ENCODE assay signal across 1 cellular context in genomic region chr20:50296450-50297375, GRCh38.
A peak's percentile ranks its signal among the peaks of the same experiment; 100 is the strongest.
TF ChIP-seq lines count a peak whose summit lies in the region.

No MANE protein-coding gene starts in this region.

TF ChIP-seq in HepG2, 621 proteins besides CTCF, POLR2A, EP300 and RAD21 (continued from another document and continues in another):
- TF ChIP-seq ZBTB20 (CRISPR knock-in tag; IDR thresholded peaks at IDR 0.05; ENCODE audit: borderline replicate concordance, low read depth) (no peak), SCMH1 (CRISPR knock-in tag; IDR thresholded peaks at IDR 0.05; ENCODE audit: borderline replicate concordance) (no peak), THAP11 (CRISPR knock-in tag; IDR thresholded peaks at IDR 0.05) (peak; percentile 32; the same call in 1 of the 2 replicates), ZKSCAN1 (IDR thresholded peaks at IDR 0.05; ENCODE audit: low read length) (peak; percentile 41; the same call in 1 of the 2 replicates), POGZ (CRISPR knock-in tag; IDR thresholded peaks at IDR 0.05) (peak; percentile 27; the same call in 1 of the 2 replicates), FOSL2 (CRISPR knock-in tag; IDR thresholded peaks at IDR 0.05) (peak; percentile 15; the same call in 1 of the 2 replicates), ZNF484 (CRISPR knock-in tag; IDR thresholded peaks at IDR 0.05; ENCODE audit: borderline replicate concordance, low read depth) (no peak), ZNF362 (CRISPR knock-in tag; IDR thresholded peaks at IDR 0.05; ENCODE audit: borderline replicate concordance) (0 out of 2 replicates have a peak, but pooled peaks have one; percentile 19), CHD4 (IDR thresholded peaks at IDR 0.05; ENCODE audit: borderline replicate concordance, low read length) (no peak; the same call in 1 of the 2 replicates), HNF4G (IDR thresholded peaks at IDR 0.05; ENCODE audit: borderline replicate concordance, low read depth, low read length) (0 out of 2 replicates have a peak, but pooled peaks have one; percentile 7), HNF4G (CRISPR knock-in tag; IDR thresholded peaks at IDR 0.05; ENCODE audit: borderline replicate concordance, low read depth) (no peak), ZNF260 (CRISPR knock-in tag; IDR thresholded peaks at IDR 0.05; ENCODE audit: borderline replicate concordance, low read depth) (no peak), RCOR2 (CRISPR knock-in tag; IDR thresholded peaks at IDR 0.05) (peak; percentile 26; the same call in 1 of the 2 replicates), SRSF9 (IDR thresholded peaks at IDR 0.05; ENCODE audit: borderline replicate concordance, insufficient read depth, low read depth, low read length, poor library complexity, severe bottlenecking) (no peak), SAFB2 (CRISPR knock-in tag; IDR thresholded peaks at IDR 0.05; ENCODE audit: borderline replicate concordance, low read depth) (0 out of 2 replicates have a peak, but pooled peaks have one; percentile 14), ZIK1 (CRISPR knock-in tag; IDR thresholded peaks at IDR 0.05; ENCODE audit: borderline replicate concordance, low read depth) (no peak), HDAC2 (CRISPR knock-in tag; IDR thresholded peaks at IDR 0.05) (peak; percentile 20; the same call in 1 of the 2 replicates), MYNN (CRISPR knock-in tag; IDR thresholded peaks at IDR 0.05; ENCODE audit: low read depth) (no peak), ZBTB7A (CRISPR knock-in tag; IDR thresholded peaks at IDR 0.05) (peak; percentile 90), YY1 (IDR thresholded peaks at IDR 0.05; ENCODE audit: insufficient read depth, insufficient replicate concordance, low read depth, low read length) (peak; percentile 58), HMG20B (CRISPR knock-in tag; conservative IDR thresholded peaks at IDR 0.05) (0 out of 2 replicates have a peak, but pooled peaks have one; percentile 16), ADNP (CRISPR knock-in tag; IDR thresholded peaks at IDR 0.05) (0 out of 2 replicates have a peak, but pooled peaks have one; percentile 52), ZNF790 (CRISPR knock-in tag; IDR thresholded peaks at IDR 0.05; ENCODE audit: borderline replicate concordance) (no peak), ESRRA (CRISPR knock-in tag; IDR thresholded peaks at IDR 0.05; ENCODE audit: low read depth) (peak; percentile 67; the same call in 1 of the 2 replicates), NRL (CRISPR knock-in tag; IDR thresholded peaks at IDR 0.05; ENCODE audit: borderline replicate concordance) (peak; percentile 44; the same call in 1 of the 2 replicates), TAF15 (IDR thresholded peaks at IDR 0.05; ENCODE audit: low read depth, low read length, poor library complexity, severe bottlenecking) (no peak), HNF4A (CRISPR knock-in tag; IDR thresholded peaks at IDR 0.05) (peak; percentile 76; the same call in 1 of the 2 replicates), ZNF510 (CRISPR knock-in tag; IDR thresholded peaks at IDR 0.05; ENCODE audit: low read depth) (no peak), ZFX (CRISPR knock-in tag; IDR thresholded peaks at IDR 0.05; ENCODE audit: low read depth) (peak; percentile 80), ZNF431 (CRISPR knock-in tag; IDR thresholded peaks at IDR 0.05; ENCODE audit: borderline replicate concordance, low read depth) (no peak), ARNTL (CRISPR knock-in tag; IDR thresholded peaks at IDR 0.05) (0 out of 2 replicates have a peak, but pooled peaks have one; percentile 41), ZNF235 (CRISPR knock-in tag; IDR thresholded peaks at IDR 0.05; ENCODE audit: borderline replicate concordance) (no peak), WIZ (CRISPR knock-in tag; IDR thresholded peaks at IDR 0.05) (peak; percentile 59; the same call in 1 of the 2 replicates), PPARG (CRISPR knock-in tag; conservative IDR thresholded peaks at IDR 0.05) (0 out of 2 replicates have a peak, but pooled peaks have one; percentile 10), RARA (CRISPR knock-in tag; IDR thresholded peaks at IDR 0.05) (peak; percentile 26; the same call in 1 of the 2 replicates), ZFY (CRISPR knock-in tag; IDR thresholded peaks at IDR 0.05) (peak; percentile 52), KAT8 (CRISPR knock-in tag; IDR thresholded peaks at IDR 0.05) (peak; percentile 17; the same call in 1 of the 2 replicates), MZF1 (CRISPR knock-in tag; IDR thresholded peaks at IDR 0.05; ENCODE audit: borderline replicate concordance) (no peak), HMG20A (CRISPR knock-in tag; IDR thresholded peaks at IDR 0.05; ENCODE audit: borderline replicate concordance) (no peak), ZNF567 (CRISPR knock-in tag; IDR thresholded peaks at IDR 0.05; ENCODE audit: borderline replicate concordance) (no peak), NR1H2 (CRISPR knock-in tag; IDR thresholded peaks at IDR 0.05; ENCODE audit: borderline replicate concordance, low read depth) (no peak), ERF (CRISPR knock-in tag; IDR thresholded peaks at IDR 0.05) (peak; percentile 54; the same call in 1 of the 2 replicates), ZNF644 (CRISPR knock-in tag; IDR thresholded peaks at IDR 0.05; ENCODE audit: low read depth) (0 out of 2 replicates have a peak, but pooled peaks have one; percentile 52), SIX1 (CRISPR knock-in tag; IDR thresholded peaks at IDR 0.05; ENCODE audit: borderline replicate concordance) (no peak), NR2F1 (CRISPR knock-in tag; IDR thresholded peaks at IDR 0.05) (peak; percentile 28 to 43; a peak in 1 of 4 replicates), SMYD3 (CRISPR knock-in tag; IDR thresholded peaks at IDR 0.05) (no peak), THYN1 (CRISPR knock-in tag; IDR thresholded peaks at IDR 0.05; ENCODE audit: borderline replicate concordance, low read depth) (no peak), IRF9 (CRISPR knock-in tag; IDR thresholded peaks at IDR 0.05; ENCODE audit: borderline replicate concordance) (peak; percentile 43), KDM1A (CRISPR knock-in tag; IDR thresholded peaks at IDR 0.05) (peak; percentile 82; the same call in 1 of the 2 replicates), CREM (IDR thresholded peaks at IDR 0.05) (peak; percentile 42; the same call in 1 of the 2 replicates), CREM (CRISPR knock-in tag; IDR thresholded peaks at IDR 0.05) (no peak), SAP130 (CRISPR knock-in tag; IDR thresholded peaks at IDR 0.05; ENCODE audit: low read depth) (peak; percentile 32), ZKSCAN5 (CRISPR knock-in tag; IDR thresholded peaks at IDR 0.05) (no peak), BCL3 (CRISPR knock-in tag; IDR thresholded peaks at IDR 0.05) (no peak), TEAD3 (CRISPR knock-in tag; optimal IDR thresholded peaks at IDR 0.05; ENCODE audit: borderline replicate concordance) (no peak), ZNF777 (CRISPR knock-in tag; IDR thresholded peaks at IDR 0.05) (peak; percentile 89)
- TF ChIP-seq, protein P1, sequence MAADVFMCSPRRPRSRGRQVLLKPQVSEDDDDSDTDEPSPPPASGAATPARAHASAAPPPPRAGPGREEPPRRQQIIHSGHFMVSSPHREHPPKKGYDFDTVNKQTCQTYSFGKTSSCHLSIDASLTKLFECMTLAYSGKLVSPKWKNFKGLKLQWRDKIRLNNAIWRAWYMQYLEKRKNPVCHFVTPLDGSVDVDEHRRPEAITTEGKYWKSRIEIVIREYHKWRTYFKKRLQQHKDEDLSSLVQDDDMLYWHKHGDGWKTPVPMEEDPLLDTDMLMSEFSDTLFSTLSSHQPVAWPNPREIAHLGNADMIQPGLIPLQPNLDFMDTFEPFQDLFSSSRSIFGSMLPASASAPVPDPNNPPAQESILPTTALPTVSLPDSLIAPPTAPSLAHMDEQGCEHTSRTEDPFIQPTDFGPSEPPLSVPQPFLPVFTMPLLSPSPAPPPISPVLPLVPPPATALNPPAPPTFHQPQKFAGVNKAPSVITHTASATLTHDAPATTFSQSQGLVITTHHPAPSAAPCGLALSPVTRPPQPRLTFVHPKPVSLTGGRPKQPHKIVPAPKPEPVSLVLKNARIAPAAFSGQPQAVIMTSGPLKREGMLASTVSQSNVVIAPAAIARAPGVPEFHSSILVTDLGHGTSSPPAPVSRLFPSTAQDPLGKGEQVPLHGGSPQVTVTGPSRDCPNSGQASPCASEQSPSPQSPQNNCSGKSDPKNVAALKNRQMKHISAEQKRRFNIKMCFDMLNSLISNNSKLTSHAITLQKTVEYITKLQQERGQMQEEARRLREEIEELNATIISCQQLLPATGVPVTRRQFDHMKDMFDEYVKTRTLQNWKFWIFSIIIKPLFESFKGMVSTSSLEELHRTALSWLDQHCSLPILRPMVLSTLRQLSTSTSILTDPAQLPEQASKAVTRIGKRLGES (CRISPR knock-in tag; IDR thresholded peaks at IDR 0.05; ENCODE audit: borderline replicate concordance): no peak
- TF ChIP-seq, protein P2, sequence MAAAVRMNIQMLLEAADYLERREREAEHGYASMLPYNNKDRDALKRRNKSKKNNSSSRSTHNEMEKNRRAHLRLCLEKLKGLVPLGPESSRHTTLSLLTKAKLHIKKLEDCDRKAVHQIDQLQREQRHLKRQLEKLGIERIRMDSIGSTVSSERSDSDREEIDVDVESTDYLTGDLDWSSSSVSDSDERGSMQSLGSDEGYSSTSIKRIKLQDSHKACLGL (CRISPR knock-in tag; IDR thresholded peaks at IDR 0.05): no peak
- TF ChIP-seq, protein P3, sequence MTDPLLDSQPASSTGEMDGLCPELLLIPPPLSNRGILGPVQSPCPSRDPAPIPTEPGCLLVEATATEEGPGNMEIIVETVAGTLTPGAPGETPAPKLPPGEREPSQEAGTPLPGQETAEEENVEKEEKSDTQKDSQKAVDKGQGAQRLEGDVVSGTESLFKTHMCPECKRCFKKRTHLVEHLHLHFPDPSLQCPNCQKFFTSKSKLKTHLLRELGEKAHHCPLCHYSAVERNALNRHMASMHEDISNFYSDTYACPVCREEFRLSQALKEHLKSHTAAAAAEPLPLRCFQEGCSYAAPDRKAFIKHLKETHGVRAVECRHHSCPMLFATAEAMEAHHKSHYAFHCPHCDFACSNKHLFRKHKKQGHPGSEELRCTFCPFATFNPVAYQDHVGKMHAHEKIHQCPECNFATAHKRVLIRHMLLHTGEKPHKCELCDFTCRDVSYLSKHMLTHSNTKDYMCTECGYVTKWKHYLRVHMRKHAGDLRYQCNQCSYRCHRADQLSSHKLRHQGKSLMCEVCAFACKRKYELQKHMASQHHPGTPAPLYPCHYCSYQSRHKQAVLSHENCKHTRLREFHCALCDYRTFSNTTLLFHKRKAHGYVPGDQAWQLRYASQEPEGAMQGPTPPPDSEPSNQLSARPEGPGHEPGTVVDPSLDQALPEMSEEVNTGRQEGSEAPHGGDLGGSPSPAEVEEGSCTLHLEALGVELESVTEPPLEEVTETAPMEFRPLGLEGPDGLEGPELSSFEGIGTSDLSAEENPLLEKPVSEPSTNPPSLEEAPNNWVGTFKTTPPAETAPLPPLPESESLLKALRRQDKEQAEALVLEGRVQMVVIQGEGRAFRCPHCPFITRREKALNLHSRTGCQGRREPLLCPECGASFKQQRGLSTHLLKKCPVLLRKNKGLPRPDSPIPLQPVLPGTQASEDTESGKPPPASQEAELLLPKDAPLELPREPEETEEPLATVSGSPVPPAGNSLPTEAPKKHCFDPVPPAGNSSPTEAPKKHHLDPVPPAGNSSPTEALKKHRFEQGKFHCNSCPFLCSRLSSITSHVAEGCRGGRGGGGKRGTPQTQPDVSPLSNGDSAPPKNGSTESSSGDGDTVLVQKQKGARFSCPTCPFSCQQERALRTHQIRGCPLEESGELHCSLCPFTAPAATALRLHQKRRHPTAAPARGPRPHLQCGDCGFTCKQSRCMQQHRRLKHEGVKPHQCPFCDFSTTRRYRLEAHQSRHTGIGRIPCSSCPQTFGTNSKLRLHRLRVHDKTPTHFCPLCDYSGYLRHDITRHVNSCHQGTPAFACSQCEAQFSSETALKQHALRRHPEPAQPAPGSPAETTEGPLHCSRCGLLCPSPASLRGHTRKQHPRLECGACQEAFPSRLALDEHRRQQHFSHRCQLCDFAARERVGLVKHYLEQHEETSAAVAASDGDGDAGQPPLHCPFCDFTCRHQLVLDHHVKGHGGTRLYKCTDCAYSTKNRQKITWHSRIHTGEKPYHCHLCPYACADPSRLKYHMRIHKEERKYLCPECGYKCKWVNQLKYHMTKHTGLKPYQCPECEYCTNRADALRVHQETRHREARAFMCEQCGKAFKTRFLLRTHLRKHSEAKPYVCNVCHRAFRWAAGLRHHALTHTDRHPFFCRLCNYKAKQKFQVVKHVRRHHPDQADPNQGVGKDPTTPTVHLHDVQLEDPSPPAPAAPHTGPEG (CRISPR knock-in tag; IDR thresholded peaks at IDR 0.05): no peak
- TF ChIP-seq, protein P4, sequence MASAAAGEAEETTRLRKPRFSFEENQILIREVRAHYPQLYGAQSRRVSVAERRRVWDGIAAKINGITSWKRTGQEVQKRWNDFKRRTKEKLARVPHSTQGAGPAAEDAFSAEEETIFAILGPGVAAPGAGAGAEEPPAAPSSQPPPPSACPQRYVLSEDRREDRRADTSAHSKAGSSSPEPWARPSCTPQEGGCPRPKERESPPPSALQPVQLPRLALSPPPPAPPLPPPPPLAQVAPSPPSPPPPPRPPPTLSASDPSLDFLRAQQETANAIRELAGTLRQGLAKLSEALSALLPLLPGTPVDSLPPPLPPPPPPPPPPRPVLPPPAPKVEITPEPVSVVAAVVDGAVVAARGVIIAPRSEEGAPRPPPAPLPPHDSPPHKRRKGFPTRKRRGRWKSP (CRISPR knock-in tag; IDR thresholded peaks at IDR 0.05): 0 out of 2 replicates have a peak, but pooled peaks have one; percentile 29
- TF ChIP-seq, protein P5, sequence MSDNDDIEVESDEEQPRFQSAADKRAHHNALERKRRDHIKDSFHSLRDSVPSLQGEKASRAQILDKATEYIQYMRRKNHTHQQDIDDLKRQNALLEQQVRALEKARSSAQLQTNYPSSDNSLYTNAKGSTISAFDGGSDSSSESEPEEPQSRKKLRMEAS (IDR thresholded peaks at IDR 0.05): peak; percentile 59; the same call in 1 of the 2 replicates
